In genomic region chr1:44031900-44032817, GRCh38 we compare ENCODE assay signal across 8 cellular contexts. TPM values are rescaled to one million over a fixed set of nuclear protein-coding genes. Genes with fewer than 3 reads are reported as not detected.
DNase-seq lines count a peak whose midpoint lies in the region; ATAC-seq and TF ChIP-seq lines count a peak whose summit lies in the region.

No MANE protein-coding gene starts in this region.

- CTCF ChIA-PET in activated naive CD4-positive, alpha-beta T cell treated with anti-CD3 and anti-CD28 coated beads, Interleukin-2, amount 10 ng/mL, durations not matched to agents 7 days and 5 days (lab: Charles Lee): interaction anchor here (2.1 to 9.8 kb wide), 2 partner anchors 16 to 28 kb away, joined by 9 to 161 read pairs; no protein-coding TSS in a partner anchor

- H3K27me3 ChIP-seq in ascending aorta (no peaks in the 10 kb centered on the region), liver (ENCODE audit: control insufficient read depth in 4 of 4, insufficient read depth in 4 of 4, low read length in 3 of 4) (no peaks in the 10 kb centered on the region), upper lobe of left lung (no peaks in the 10 kb centered on the region)

- peaks cover 34% of the 10 kb centered on the region for H3K4me1 Mint-ChIP-seq in activated naive CD4-positive, alpha-beta T cell treated with anti-CD3 and anti-CD28 coated beads, Interleukin-2, amount 10 ng/mL, durations not matched to agents 7 days and 5 days

- H3K4me1 ChIP-seq in ascending aorta: peaks cover 17 to 32% of the 10 kb centered on the region in 2 donors
- H3K4me1 ChIP-seq in liver (ENCODE audit: control insufficient read depth in 4 of 4, insufficient read depth in 4 of 4, low read length in 3 of 4): peaks cover 3 to 32% (median 10%) of the 10 kb centered on the region in 4 donors
- H3K4me1 ChIP-seq in upper lobe of left lung: peaks cover 20 to 46% (median 37%) of the 10 kb centered on the region in 4 donors

- no peak for ATAC-seq in activated naive CD4-positive, alpha-beta T cell treated with anti-CD3 and anti-CD28 coated beads, Interleukin-2, amount 50 U/mL, for 72 hours
- ATAC-seq in upper lobe of left lung (ENCODE audit: low FRiP score in 2 of 2) (no peak), HG03520 (IDR thresholded peaks at IDR 0.05; ENCODE audit: unreplicated experiment) (no peak)

- 65% methylated on average over 10 of the region's 10 CpGs for WGBS in liver
- WGBS in upper lobe of left lung, 2 donors: 60 to 70% methylated on average over 10 of the region's 10 CpGs

- H3K9me3 Mint-ChIP-seq in activated naive CD4-positive, alpha-beta T cell treated with anti-CD3 and anti-CD28 coated beads, Interleukin-2, amount 10 ng/mL, durations not matched to agents 7 days and 5 days: no peaks in the 10 kb centered on the region
- H3K9me3 Mint-ChIP-seq in activated naive CD4-positive, alpha-beta T cell treated with anti-CD3 and anti-CD28 coated beads, Interleukin-2, amount 50 U/mL, for 72 hours: no peaks in the 10 kb centered on the region

- TF ChIP-seq EP300 in upper lobe of left lung (IDR thresholded peaks at IDR 0.05): no peak

- H3K9me3 ChIP-seq in ascending aorta (no peaks in the 10 kb centered on the region), liver (ENCODE audit: control insufficient read depth in 4 of 4, low read length in 3 of 4) (no peaks in the 10 kb centered on the region), upper lobe of left lung (no peaks in the 10 kb centered on the region)

- intact Hi-C loops in ascending aorta (cut with DNase I): loop anchor here (1.0 to 10.0 kb wide), 5 partner anchors 17 to 497 kb away; partner anchors contain the start of genes ATP6V0B, IPO13 and PTPRF

- H3K36me3 Mint-ChIP-seq in activated naive CD4-positive, alpha-beta T cell treated with anti-CD3 and anti-CD28 coated beads, Interleukin-2, amount 10 ng/mL, durations not matched to agents 7 days and 5 days: no peaks in the 10 kb centered on the region
- H3K36me3 Mint-ChIP-seq in activated naive CD4-positive, alpha-beta T cell treated with anti-CD3 and anti-CD28 coated beads, Interleukin-2, amount 50 U/mL, for 72 hours: no peaks in the 10 kb centered on the region

- no peak overlapping the region for H3K9ac ChIP-seq in liver (ENCODE audit: low read depth in 1 of 2, low read length in 2 of 2)

- H3K4me3 ChIP-seq in ascending aorta (peak overlapping the region; percentile 75 to 76), liver (ENCODE audit: low read depth in 1 of 3, low read length in 3 of 3) (no peak overlapping the region), upper lobe of left lung (peak overlapping the region in 3 of 4 donors; percentile 88 to 97 (median 90))

- H3K36me3 ChIP-seq in ascending aorta (no peaks in the 10 kb centered on the region), liver (ENCODE audit: control insufficient read depth in 4 of 4, insufficient read depth in 3 of 4, low read depth in 1 of 4, low read length in 3 of 4) (no peaks in the 10 kb centered on the region), upper lobe of left lung (no peaks in the 10 kb centered on the region)

- TF ChIP-seq CTCF in ascending aorta (IDR thresholded peaks at IDR 0.05) (no peak), liver (IDR thresholded peaks at IDR 0.05; ENCODE audit: low read depth, low read length, missing input control) (no peak), upper lobe of left lung (IDR thresholded peaks at IDR 0.05) (no peak)

- H3K27ac ChIP-seq in ascending aorta (peak overlapping the region; percentile 75 to 93), liver (ENCODE audit: low read depth in 1 of 2, low read length in 2 of 2) (peak overlapping the region in 1 of 2 donors; percentile 18), upper lobe of left lung (peak overlapping the region; percentile 77 to 92 (median 85))

- H3K27me3 Mint-ChIP-seq in activated naive CD4-positive, alpha-beta T cell treated with anti-CD3 and anti-CD28 coated beads, Interleukin-2, amount 10 ng/mL, durations not matched to agents 7 days and 5 days: peaks cover 18% of the 10 kb centered on the region

- TF ChIP-seq RAD21 in liver (IDR thresholded peaks at IDR 0.05): no peak

- no peak for DNase-seq in activated naive CD4-positive, alpha-beta T cell treated with anti-CD3 and anti-CD28 coated beads, Interleukin-2, amount 10 ng/mL, durations not matched to agents 7 days and 5 days
- DNase-seq in activated naive CD4-positive, alpha-beta T cell treated with anti-CD3 and anti-CD28 coated beads, Interleukin-2, amount 50 U/mL, for 72 hours (ENCODE audit: low spot score in 2 of 2): no peak
- DNase-seq in ascending aorta (ENCODE audit: low spot score in 2 of 2) (no peak), upper lobe of left lung (peak in 1 of 2 donors; percentile 53), EL (no peak)
- no peak for DNase-seq in activated CD4-positive, alpha-beta T cell treated with anti-CD3 and anti-CD28 coated beads, Interleukin-2, amount 50 U/mL, for 1 hour

- no peak for TF ChIP-seq POLR2A in upper lobe of left lung (IDR thresholded peaks at IDR 0.05)

- no peak overlapping the region for H3K27ac Mint-ChIP-seq in activated naive CD4-positive, alpha-beta T cell treated with anti-CD3 and anti-CD28 coated beads, Interleukin-2, amount 10 ng/mL, durations not matched to agents 7 days and 5 days
- peak overlapping the region in 1 of 2 donors; percentile 74 for H3K27ac Mint-ChIP-seq in activated naive CD4-positive, alpha-beta T cell treated with anti-CD3 and anti-CD28 coated beads, Interleukin-2, amount 50 U/mL, for 72 hours

- H3K4me3 Mint-ChIP-seq in activated naive CD4-positive, alpha-beta T cell treated with anti-CD3 and anti-CD28 coated beads, Interleukin-2, amount 10 ng/mL, durations not matched to agents 7 days and 5 days: peak overlapping the region; percentile 81

TF ChIP-seq in liver, 16 proteins besides CTCF, POLR2A, EP300 and RAD21:
- peak; percentile 18 for TF ChIP-seq SP1 (IDR thresholded peaks at IDR 0.05)
- peak in 1 of 2 donors; percentile 15 for TF ChIP-seq HNF4A (conservative IDR thresholded peaks at IDR 0.05)
- no peak for TF ChIP-seq EGR1 (IDR thresholded peaks at IDR 0.05; ENCODE audit: low read depth in 2 of 2)

RNA-seq across cellular contexts. Expression of gene SLC6A9, which starts 0.9 kb away (rescaled TPM):
- 1 to 10 TPM; 5.1 to 6.2 TPM for total RNA-seq in activated naive CD4-positive, alpha-beta T cell treated with anti-CD3 and anti-CD28 coated beads, Interleukin-2, amount 50 U/mL, for 72 hours
- total RNA-seq in ascending aorta: 4.7 TPM
- 10 to 100 TPM in 1 of 2 donors, 1 to 10 TPM in 1; 1.0 to 47.7 TPM for total RNA-seq in liver
- polyA plus RNA-seq in liver: 1 to 10 TPM in 1 of 2 donors, under 1 TPM in 1; 0.57 to 6.1 TPM
- total RNA-seq in upper lobe of left lung: 10 to 100 TPM in 5 of 6 donors, 1 to 10 TPM in 1; 5.6 to 23.1 (median 19.5) TPM

RNA-seq across cellular contexts. Expression of gene CCDC24, which starts 40.8 kb away (rescaled TPM):
- total RNA-seq in activated naive CD4-positive, alpha-beta T cell treated with anti-CD3 and anti-CD28 coated beads, Interleukin-2, amount 50 U/mL, for 72 hours: 1 to 10 TPM; 1.4 to 1.8 TPM
- total RNA-seq in ascending aorta (4.8 TPM), liver (1 to 10 TPM in 1 of 2 donors, under 1 TPM in 1; 0.92 to 4.2 TPM), upper lobe of left lung (10 to 100 TPM in 3 of 6 donors, 1 to 10 TPM in 3; 7.3 to 14.5 (median 10.0) TPM)
- polyA plus RNA-seq in liver: 1 to 10 TPM; 2.2 to 2.5 TPM

RNA-seq across cellular contexts. Expression of gene B4GALT2, which starts 53.1 kb away (rescaled TPM):
- total RNA-seq in activated naive CD4-positive, alpha-beta T cell treated with anti-CD3 and anti-CD28 coated beads, Interleukin-2, amount 50 U/mL, for 72 hours: 10 to 100 TPM; 11.3 to 24.8 TPM
- total RNA-seq in ascending aorta (93.2 TPM), liver (10 to 100 TPM; 12.8 to 19.4 TPM), upper lobe of left lung (10 to 100 TPM; 11.5 to 33.0 (median 18.1) TPM)
- 10 to 100 TPM in 1 of 2 donors, 1 to 10 TPM in 1; 2.9 to 31.5 TPM for polyA plus RNA-seq in liver

RNA-seq across cellular contexts. Expression of gene ATP6V0B, which starts 57.4 kb away (rescaled TPM):
- 10 to 100 TPM; 86.5 to 89.1 TPM for total RNA-seq in activated naive CD4-positive, alpha-beta T cell treated with anti-CD3 and anti-CD28 coated beads, Interleukin-2, amount 50 U/mL, for 72 hours
- 115 TPM for total RNA-seq in ascending aorta
- total RNA-seq in liver: 10 to 100 TPM; 69.5 to 99.5 TPM
- polyA plus RNA-seq in liver: 100 to 1,000 TPM; 158 to 277 TPM
- 100 to 1,000 TPM in 5 of 6 donors, 10 to 100 TPM in 1; 98.0 to 225 (median 161) TPM for total RNA-seq in upper lobe of left lung

Comparison
In these comparisons a context has a peak if more than half of its experiments do, and no peak if none do; other contexts are left out.
1. H3K4me3 ChIP-seq: peak in ascending aorta (2 of 2) and upper lobe of left lung (3 of 4); none in liver (0 of 3).